20 cellular contexts compared by ENCODE assay signal in genomic region chr9:114377046-114377445, GRCh38. TPM values are rescaled to one million over a fixed set of nuclear protein-coding genes. Genes with fewer than 3 reads are reported as not detected.
A peak's percentile ranks its signal among the peaks of the same experiment; 100 is the strongest.
DNase-seq lines count a peak whose midpoint lies in the region; ATAC-seq lines count a peak whose summit lies in the region.
"Had no signal": no experiment of that assay in that cellular context is flagged by ENCODE, and none has a peak within 500 bp of the region (broad histone marks: within the 10 kb centered on the region; RNA-seq: fewer than 3 reads in every experiment).

No MANE protein-coding gene starts in this region.

- ATAC-seq in stimulated activated naive CD8-positive, alpha-beta T cell treated with anti-CD3 and anti-CD28 coated beads, Interleukin-15, Interleukin-2, amounts not matched to agents 100 U/mL and 50 U/mL, for 24 hours = no peak
- no peak for ATAC-seq in HG02610 (IDR thresholded peaks at IDR 0.05; ENCODE audit: unreplicated experiment)
- ATAC-seq: gastrocnemius medialis, left lobe of liver, right lobe of liver had no signal

- H3K27ac Mint-ChIP-seq in stimulated activated naive CD8-positive, alpha-beta T cell treated with anti-CD3 and anti-CD28 coated beads, Interleukin-15, Interleukin-2, amounts not matched to agents 100 ng/mL and 50 ng/mL, for 24 hours = peak overlapping the region; percentile 90
- H3K27ac Mint-ChIP-seq in activated CD4-positive, alpha-beta memory T cell treated with anti-CD3 and anti-CD28 coated beads, Interleukin-2, amount 10 ng/mL, durations not matched to agents 7 days and 5 days = peak overlapping the region; percentile 81
- H3K27ac Mint-ChIP-seq in immature natural killer cell = peak overlapping the region; percentile 90 to 100 (median 99)

- DNase-seq in stimulated activated naive CD8-positive, alpha-beta T cell treated with anti-CD3 and anti-CD28 coated beads, Interleukin-15, Interleukin-2, amounts not matched to agents 100 U/mL and 50 U/mL, for 24 hours = no peak
- no peak for DNase-seq in activated CD4-positive, alpha-beta memory T cell treated with anti-CD3 and anti-CD28 coated beads, Interleukin-2, amount 10 ng/mL, durations not matched to agents 7 days and 5 days
- DNase-seq in immature natural killer cell = no peak
- DNase-seq in NCI-H446 (lab: John Stamatoyannopoulos, UW) = no peak
- DNase-seq in NCI-H1436 (lab: John Stamatoyannopoulos, UW) = no peak
- DNase-seq in 8988T = no peak
- DNase-seq: activated CD4-positive, CD25-positive, alpha-beta regulatory T cell treated with anti-CD3 and anti-CD28 coated beads, Interleukin-2, amount 50 U/mL, for 72 hours; DMS 273 treated with DMSO at 0.1 percent for 48 hours; erythroblast; gastrocnemius medialis; NCI-H187; SIG-M5 had no signal

- peaks cover 87% of the 10 kb centered on the region for H3K36me3 Mint-ChIP-seq in stimulated activated naive CD8-positive, alpha-beta T cell treated with anti-CD3 and anti-CD28 coated beads, Interleukin-15, Interleukin-2, amounts not matched to agents 100 ng/mL and 50 ng/mL, for 24 hours (ENCODE audit: low read depth)
- H3K36me3 Mint-ChIP-seq in activated CD4-positive, alpha-beta memory T cell treated with anti-CD3 and anti-CD28 coated beads, Interleukin-2, amount 10 ng/mL, durations not matched to agents 7 days and 5 days (ENCODE audit: low read depth) = peaks cover 86% of the 10 kb centered on the region
- peaks cover 38 to 75% (median 56%) of the 10 kb centered on the region in 3 donors for H3K36me3 Mint-ChIP-seq in immature natural killer cell

- no peak overlapping the region for H3K4me3 Mint-ChIP-seq in stimulated activated naive CD8-positive, alpha-beta T cell treated with anti-CD3 and anti-CD28 coated beads, Interleukin-15, Interleukin-2, amounts not matched to agents 100 ng/mL and 50 ng/mL, for 24 hours
- H3K4me3 Mint-ChIP-seq in activated CD4-positive, alpha-beta memory T cell treated with anti-CD3 and anti-CD28 coated beads, Interleukin-2, amount 10 ng/mL, durations not matched to agents 7 days and 5 days = no peak overlapping the region
- H3K4me3 Mint-ChIP-seq in immature natural killer cell = peak overlapping the region; percentile 38 to 70 (median 50)

- peaks cover 92% of the 10 kb centered on the region for H3K4me1 Mint-ChIP-seq in stimulated activated naive CD8-positive, alpha-beta T cell treated with anti-CD3 and anti-CD28 coated beads, Interleukin-15, Interleukin-2, amounts not matched to agents 100 ng/mL and 50 ng/mL, for 24 hours (ENCODE audit: low read depth)
- peaks cover 92% of the 10 kb centered on the region for H3K4me1 Mint-ChIP-seq in activated CD4-positive, alpha-beta memory T cell treated with anti-CD3 and anti-CD28 coated beads, Interleukin-2, amount 10 ng/mL, durations not matched to agents 7 days and 5 days
- peaks cover 93 to 95% of the 10 kb centered on the region in 2 donors for H3K4me1 Mint-ChIP-seq in immature natural killer cell

- POLR2A ChIA-PET in activated CD4-positive, alpha-beta memory T cell treated with anti-CD3 and anti-CD28 coated beads, Interleukin-2, amount 10 ng/mL, durations not matched to agents 7 days and 5 days (lab: Charles Lee) = interaction anchor here (1.0 to 3.0 kb wide), 5 partner anchors 8 to 28 kb away, joined by 3 to 30 read pairs (median 3); partner anchors contain the start of gene AKNA

- no peaks in the 10 kb centered on the region for H3K9me3 Mint-ChIP-seq in stimulated activated naive CD8-positive, alpha-beta T cell treated with anti-CD3 and anti-CD28 coated beads, Interleukin-15, Interleukin-2, amounts not matched to agents 100 ng/mL and 50 ng/mL, for 24 hours
- H3K9me3 Mint-ChIP-seq in activated CD4-positive, alpha-beta memory T cell treated with anti-CD3 and anti-CD28 coated beads, Interleukin-2, amount 10 ng/mL, durations not matched to agents 7 days and 5 days = no peaks in the 10 kb centered on the region
- no peaks in the 10 kb centered on the region for H3K9me3 Mint-ChIP-seq in immature natural killer cell

- CTCF ChIA-PET in activated CD4-positive, alpha-beta memory T cell treated with anti-CD3 and anti-CD28 coated beads, Interleukin-2, amount 10 ng/mL, durations not matched to agents 7 days and 5 days (lab: Charles Lee) = no interaction called here

- H3K27me3 Mint-ChIP-seq in stimulated activated naive CD8-positive, alpha-beta T cell treated with anti-CD3 and anti-CD28 coated beads, Interleukin-15, Interleukin-2, amounts not matched to agents 100 ng/mL and 50 ng/mL, for 24 hours = no peaks in the 10 kb centered on the region
- no peaks in the 10 kb centered on the region for H3K27me3 Mint-ChIP-seq in activated CD4-positive, alpha-beta memory T cell treated with anti-CD3 and anti-CD28 coated beads, Interleukin-2, amount 10 ng/mL, durations not matched to agents 7 days and 5 days
- H3K27me3 Mint-ChIP-seq in immature natural killer cell (ENCODE audit: low read depth in 3 of 3) = peaks cover 31 to 66% (median 64%) of the 10 kb centered on the region in 3 donors

RNA-seq across cellular contexts. Expression of gene AKNA, which starts 10.7 kb away (rescaled TPM):
- total RNA-seq in activated CD4-positive, alpha-beta memory T cell treated with anti-CD3 and anti-CD28 coated beads, Interleukin-2, amount 10 ng/mL, durations not matched to agents 7 days and 5 days = 100 to 1,000 TPM; 350 to 355 TPM
- polyA plus RNA-seq in immature natural killer cell = 10 to 100 TPM in 2 of 3 donors, 1 to 10 TPM in 1; 4.0 to 56.3 (median 13.8) TPM

RNA-seq across cellular contexts. Expression of gene ORM2, which starts 47.4 kb away (rescaled TPM):
- not detected for total RNA-seq in activated CD4-positive, alpha-beta memory T cell treated with anti-CD3 and anti-CD28 coated beads, Interleukin-2, amount 10 ng/mL, durations not matched to agents 7 days and 5 days
- not detected for polyA plus RNA-seq in immature natural killer cell
- total RNA-seq: M059J, mononuclear cell, NCI-H460, osteocyte had no signal

RNA-seq across cellular contexts. Expression of gene ORM1, which starts 54.1 kb away (rescaled TPM):
- total RNA-seq in activated CD4-positive, alpha-beta memory T cell treated with anti-CD3 and anti-CD28 coated beads, Interleukin-2, amount 10 ng/mL, durations not matched to agents 7 days and 5 days = not detected
- not detected for polyA plus RNA-seq in immature natural killer cell
- total RNA-seq: mononuclear cell, NCI-H460, osteocyte had no signal

Comparison
In these comparisons a context has a peak if more than half of its experiments do, and no peak if none do; other contexts are left out.
1. H3K4me3 Mint-ChIP-seq: peak in immature natural killer cell (5 of 5); none in stimulated activated naive CD8-positive, alpha-beta T cell treated with anti-CD3 and anti-CD28 coated beads, Interleukin-15, Interleukin-2, amounts not matched to agents 100 ng/mL and 50 ng/mL, for 24 hours (single experiment) and activated CD4-positive, alpha-beta memory T cell treated with anti-CD3 and anti-CD28 coated beads, Interleukin-2, amount 10 ng/mL, durations not matched to agents 7 days and 5 days (single experiment).
2. Peak in every context shown above with its lines, with median percentiles within 50 percentile points of each other: H3K27ac Mint-ChIP-seq.